Comparison of ENCODE assay signal across 13 cellular contexts in genomic region chr4:169626328-169627282, GRCh38. TPM values are rescaled to one million over a fixed set of nuclear protein-coding genes. Genes with fewer than 3 reads are reported as not detected.
DNase-seq lines count a peak whose midpoint lies in the region; ATAC-seq lines count a peak whose summit lies in the region.
"Had no signal": no experiment of that assay in that cellular context is flagged by ENCODE, and none has a peak within 500 bp of the region (broad histone marks: within the 10 kb centered on the region; RNA-seq: fewer than 3 reads in every experiment).

No MANE protein-coding gene starts in this region.

- no peaks in the 10 kb centered on the region for H3K36me3 ChIP-seq in CD4-positive, alpha-beta memory T cell (ENCODE audit: insufficient read depth, low read length)

- H3K27me3 Mint-ChIP-seq in CD4-positive, alpha-beta memory T cell: no peaks in the 10 kb centered on the region
- H3K27me3 Mint-ChIP-seq in T-helper 17 cell: no peaks in the 10 kb centered on the region

- DNase-seq in CD4-positive, alpha-beta memory T cell: no peak
- DNase-seq in T-helper 17 cell (no peak), right cardiac atrium (no peak), NCI-H524 treated with DMSO at 0.1 percent for 48 hours (lab: John Stamatoyannopoulos, UW) (no peak), NCI-H2196 (lab: John Stamatoyannopoulos, UW; ENCODE audit: unreplicated experiment) (no peak), NCI-H2029 treated with DMSO at 0.1 percent for 48 hours (lab: John Stamatoyannopoulos, UW) (no peak)
- DNase-seq: C1 segment of cervical spinal cord, NCI-H1048, NCI-H774 had no signal

- CTCF ChIA-PET in CD4-positive, alpha-beta memory T cell (lab: Charles Lee; ENCODE audit: partially characterized antibody): interaction anchor here (0.6 to 2.8 kb wide), 3 partner anchors 14 to 705 kb away, joined by 3 to 13 read pairs (median 3); partner anchors contain the start of gene NEK1

- no peak overlapping the region for H3K27ac ChIP-seq in CD4-positive, alpha-beta memory T cell (ENCODE audit: low read depth, low read length)
- H3K27ac ChIP-seq in right cardiac atrium (ENCODE audit: low read length): peak overlapping the region; percentile 52
- H3K27ac ChIP-seq: HL-60, SK-N-MC had no signal

- no peaks in the 10 kb centered on the region for H3K27me3 ChIP-seq in CD4-positive, alpha-beta memory T cell (ENCODE audit: insufficient read depth, low read length)
- no peaks in the 10 kb centered on the region for H3K27me3 ChIP-seq in right cardiac atrium (ENCODE audit: control insufficient read depth, insufficient read depth)

- peaks cover 45 to 72% (median 59%) of the 10 kb centered on the region in 4 donors for H3K4me1 Mint-ChIP-seq in CD4-positive, alpha-beta memory T cell
- peaks cover 42% of the 10 kb centered on the region for H3K4me1 Mint-ChIP-seq in T-helper 17 cell

- POLR2A ChIA-PET in CD4-positive, alpha-beta memory T cell (lab: Charles Lee; ENCODE audit: partially characterized antibody): no interaction called here

- H3K4me1 ChIP-seq in CD4-positive, alpha-beta memory T cell (ENCODE audit: insufficient read depth, low read length): peaks cover 18% of the 10 kb centered on the region
- H3K4me1 ChIP-seq in right cardiac atrium (ENCODE audit: control insufficient read depth, insufficient read depth, low read length): no peaks in the 10 kb centered on the region

- intact Hi-C loops in CD4-positive, alpha-beta memory T cell (cut with micrococcal nuclease): no loop called here
- intact Hi-C loops in right cardiac atrium (cut with DNase I): no loop called here

- H3K27ac Mint-ChIP-seq in CD4-positive, alpha-beta memory T cell: peak overlapping the region in 6 of 7 donors; percentile 13 to 83 (median 40)
- peak overlapping the region; percentile 99 for H3K27ac Mint-ChIP-seq in T-helper 17 cell

- no peak overlapping the region for H3K4me3 Mint-ChIP-seq in CD4-positive, alpha-beta memory T cell
- no peak overlapping the region for H3K4me3 Mint-ChIP-seq in T-helper 17 cell

- H3K36me3 Mint-ChIP-seq in CD4-positive, alpha-beta memory T cell: peaks cover 0 to 5% of the 10 kb centered on the region in 2 donors
- no peaks in the 10 kb centered on the region for H3K36me3 Mint-ChIP-seq in T-helper 17 cell (ENCODE audit: low read depth)

- no peaks in the 10 kb centered on the region for H3K9me3 Mint-ChIP-seq in CD4-positive, alpha-beta memory T cell

- 81% methylated on average over 6 of the region's 6 CpGs for WGBS in right cardiac atrium

- ATAC-seq in GM19023 (IDR thresholded peaks at IDR 0.05; ENCODE audit: unreplicated experiment) (peak; percentile 39), T-helper 17 cell (no peak), right cardiac atrium (peak in 1 of 2 donors; percentile 14), GM19455 (IDR thresholded peaks at IDR 0.05; ENCODE audit: unreplicated experiment) (no peak)

- H3K9me3 ChIP-seq in CD4-positive, alpha-beta memory T cell (ENCODE audit: control insufficient read depth in 1 of 2, low read length in 2 of 2): no peaks in the 10 kb centered on the region
- H3K9me3 ChIP-seq in T-helper 17 cell (ENCODE audit: control insufficient read depth, low read length, poor library complexity, severe bottlenecking) (no peaks in the 10 kb centered on the region), right cardiac atrium (ENCODE audit: control insufficient read depth, low read length) (no peaks in the 10 kb centered on the region)

- H3K4me3 ChIP-seq in CD4-positive, alpha-beta memory T cell (ENCODE audit: low read length in 2 of 2): no peak overlapping the region
- no peak overlapping the region for H3K4me3 ChIP-seq in right cardiac atrium (ENCODE audit: low read length)
- H3K4me3 ChIP-seq: SK-N-MC had no signal

RNA-seq across cellular contexts. Expression of gene CLCN3, which starts 6.2 kb away (rescaled TPM):
- total RNA-seq in CD4-positive, alpha-beta memory T cell: 10 to 100 TPM; 37.5 to 37.7 TPM
- polyA plus RNA-seq in CD4-positive, alpha-beta memory T cell: 10 to 100 TPM in 1 of 2 donors, 1 to 10 TPM in 1; 6.2 to 13.9 TPM
- total RNA-seq in T-helper 17 cell (10 to 100 TPM; 18.4 to 27.3 TPM), right cardiac atrium (10 to 100 TPM; 45.1 to 51.3 (median 49.3) TPM)
- 19.6 TPM for polyA plus RNA-seq in right cardiac atrium

RNA-seq across cellular contexts. Expression of gene NEK1, which starts 14.2 kb away (rescaled TPM):
- total RNA-seq in CD4-positive, alpha-beta memory T cell: 10 to 100 TPM; 18.8 to 24.1 TPM
- polyA plus RNA-seq in CD4-positive, alpha-beta memory T cell: 1 to 10 TPM; 6.1 to 8.9 TPM
- total RNA-seq in T-helper 17 cell (10 to 100 TPM; 11.8 to 13.5 TPM), right cardiac atrium (10 to 100 TPM; 13.6 to 16.9 (median 15.2) TPM)
- 5.5 TPM for polyA plus RNA-seq in right cardiac atrium
